ENCODE assay signal across 17 cellular contexts in the genomic region with DNA sequence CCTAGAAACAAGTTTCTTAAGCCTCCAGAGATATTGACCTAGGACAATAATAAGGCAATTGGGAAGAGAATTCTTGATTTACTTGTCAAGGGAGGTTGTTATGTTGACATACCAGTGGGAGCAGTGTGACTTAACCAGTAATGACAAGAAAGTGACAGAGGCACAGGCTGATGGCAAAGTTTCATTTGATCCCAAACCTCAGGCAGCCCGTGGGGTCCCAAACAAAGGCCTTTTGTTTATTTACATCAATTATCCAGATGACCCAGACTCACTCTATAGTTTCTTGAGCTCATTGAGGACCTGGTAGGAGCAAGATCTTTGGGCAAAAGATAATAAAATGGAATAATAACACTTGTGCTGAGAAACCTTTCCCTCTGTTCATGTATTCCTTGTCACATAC.
DNase-seq lines count a peak whose midpoint lies in the region; ATAC-seq lines count a peak whose summit lies in the region.
"Had no signal": no experiment of that assay in that cellular context is flagged by ENCODE, and none has a peak within 500 bp of the region (broad histone marks: within the 10 kb centered on the region; RNA-seq: fewer than 3 reads in every experiment).

No MANE protein-coding gene starts in this region.

- WGBS in mesendoderm (ENCODE audit: extremely low coverage, insufficient coverage, low lambda C conversion rate): no CpG with 5 or more reads among the region's 1 CpG
- no CpG with 5 or more reads among the region's 1 CpG for WGBS in neuronal stem cell (ENCODE audit: extremely low coverage in 2 of 2, insufficient read length in 2 of 2, insufficient replicate concordance in 1 of 2), 2 donors

- H3K79me2 ChIP-seq in mesendoderm (ENCODE audit: control insufficient read depth, insufficient read depth, low read length): no peaks in the 10 kb centered on the region

- H2BK5ac ChIP-seq in mesendoderm (ENCODE audit: low read length) (no peak overlapping the region), neuronal stem cell (ENCODE audit: low read length) (no peak overlapping the region)

- H3K36me3 ChIP-seq in mesendoderm (ENCODE audit: control insufficient read depth, insufficient read depth, low read length) (no peaks in the 10 kb centered on the region), neuronal stem cell (replicated peaks in 1 of 2; ENCODE audit: control insufficient read depth in 2 of 2, insufficient read depth in 2 of 2, low read length in 2 of 2) (no peaks in the 10 kb centered on the region)
- H3K36me3 ChIP-seq: BLaER1 treated with 17β-estradiol and CSF1 and Interleukin-3, amounts not matched to agents 10 nM and 100 nM had no signal

- H3K18ac ChIP-seq in mesendoderm (ENCODE audit: low read length) (no peak overlapping the region), neuronal stem cell (ENCODE audit: low read length) (no peak overlapping the region)

- H3K4me2 ChIP-seq in mesendoderm (ENCODE audit: low read length): no peak overlapping the region
- no peak overlapping the region for H3K4me2 ChIP-seq in neuronal stem cell (ENCODE audit: insufficient read depth, low read length, poor library complexity, severe bottlenecking)
- H3K4me2 ChIP-seq: A549; BLaER1 treated with 17β-estradiol and CSF1 and Interleukin-3, amounts not matched to agents 10 nM and 100 nM had no signal

- H2AFZ ChIP-seq in neuronal stem cell (ENCODE audit: low read length): no peak overlapping the region

- H3K4me1 ChIP-seq in mesendoderm (ENCODE audit: control insufficient read depth, low read depth, low read length) (no peaks in the 10 kb centered on the region), neuronal stem cell (ENCODE audit: control insufficient read depth in 2 of 2, insufficient read depth in 1 of 2, low read depth in 1 of 2, low read length in 2 of 2) (peaks cover 7 to 9% of the 10 kb centered on the region in 2 donors)
- H3K4me1 ChIP-seq: BLaER1 treated with 17β-estradiol and CSF1 and Interleukin-3, amounts not matched to agents 10 nM and 100 nM had no signal

- no peaks in the 10 kb centered on the region for H3K9me3 ChIP-seq in neuronal stem cell (replicated peaks in 1 of 2; ENCODE audit: control insufficient read depth in 2 of 2, insufficient read depth in 1 of 2, low read depth in 1 of 2, low read length in 2 of 2)
- H3K9me3 ChIP-seq: A549; BLaER1 treated with 17β-estradiol and CSF1 and Interleukin-3, amounts not matched to agents 10 nM and 100 nM; Caco-2 had no signal

- H3K27ac ChIP-seq in mesendoderm (ENCODE audit: low read depth, low read length) (no peak overlapping the region), neuronal stem cell (replicated peaks; ENCODE audit: low read length) (no peak overlapping the region)
- H3K27ac ChIP-seq: 22Rv1; A549; BLaER1 treated with 17β-estradiol and CSF1 and Interleukin-3, amounts not matched to agents 10 nM and 100 nM; C4-2B had no signal

- no peak overlapping the region for H4K5ac ChIP-seq in mesendoderm (ENCODE audit: low read length)

- no peak overlapping the region for H4K91ac ChIP-seq in neuronal stem cell (ENCODE audit: low read depth, low read length, poor library complexity)

- H2BK120ac ChIP-seq in mesendoderm (ENCODE audit: low read depth, low read length) (no peak overlapping the region), neuronal stem cell (ENCODE audit: low read depth, low read length) (no peak overlapping the region)

- no peak overlapping the region for H3K4me3 ChIP-seq in mesendoderm (ENCODE audit: low read length)
- no peak overlapping the region for H3K4me3 ChIP-seq in neuronal stem cell (ENCODE audit: low read length in 2 of 2)
- H3K4me3 ChIP-seq: A549; BLaER1 treated with 17β-estradiol and CSF1 and Interleukin-3, amounts not matched to agents 10 nM and 100 nM; GM12878 had no signal

- no peak overlapping the region for H2BK15ac ChIP-seq in mesendoderm (replicated peaks; ENCODE audit: low read depth)
- H2BK15ac ChIP-seq in neuronal stem cell (ENCODE audit: low read length): no peak overlapping the region

- H3K4ac ChIP-seq in mesendoderm (ENCODE audit: low read depth, low read length): no peak overlapping the region
- no peak overlapping the region for H3K4ac ChIP-seq in neuronal stem cell (ENCODE audit: low read length)

- H3K56ac ChIP-seq in mesendoderm (ENCODE audit: low read length): no peak overlapping the region

- H3K27me3 ChIP-seq in mesendoderm (ENCODE audit: insufficient read depth, low read length, poor library complexity): no peaks in the 10 kb centered on the region
- H3K27me3 ChIP-seq in neuronal stem cell (ENCODE audit: control insufficient read depth in 3 of 3, insufficient read depth in 3 of 3, low read depth in 1 of 3, low read length in 3 of 3): no peaks in the 10 kb centered on the region
- H3K27me3 ChIP-seq: BLaER1 treated with 17β-estradiol and CSF1 and Interleukin-3, amounts not matched to agents 10 nM and 100 nM had no signal

- H2AK5ac ChIP-seq in mesendoderm (ENCODE audit: low read length) (no peak overlapping the region), neuronal stem cell (ENCODE audit: low read depth, low read length) (no peak overlapping the region)

- DNase-seq in ELF-1 (ENCODE audit: low read depth, low spot score) (peak; percentile 59), mesendoderm (peak; percentile 39), neuronal stem cell (ENCODE audit: low spot score) (peak; percentile 37), retina (no peak)
- DNase-seq: AML-193; Caco-2; Calu3; CD4-positive, alpha-beta T cell; CD8-positive, alpha-beta T cell; DMS79 treated with DMSO at 0.1 percent for 48 hours; GDM1 had no signal

- no peak overlapping the region for H4K8ac ChIP-seq in mesendoderm (ENCODE audit: low read depth, low read length)
- no peak overlapping the region for H4K8ac ChIP-seq in neuronal stem cell (ENCODE audit: low read depth, low read length)

- no peak overlapping the region for H3K14ac ChIP-seq in neuronal stem cell (ENCODE audit: low read length)

- H3K79me1 ChIP-seq in mesendoderm (ENCODE audit: low read length) (no peaks in the 10 kb centered on the region), neuronal stem cell (ENCODE audit: low read depth, low read length) (no peaks in the 10 kb centered on the region)

- no peak overlapping the region for H2BK12ac ChIP-seq in neuronal stem cell (ENCODE audit: low read length)

- H3K23ac ChIP-seq in mesendoderm (ENCODE audit: low read length) (no peak overlapping the region), neuronal stem cell (ENCODE audit: low read depth, low read length, poor library complexity) (no peak overlapping the region)

- H3K9ac ChIP-seq in mesendoderm (ENCODE audit: low read length) (no peak overlapping the region), neuronal stem cell (ENCODE audit: low read depth, low read length, poor library complexity) (no peak overlapping the region)
- H3K9ac ChIP-seq: BLaER1 treated with 17β-estradiol and CSF1 and Interleukin-3, amounts not matched to agents 10 nM and 100 nM had no signal

- no peak for ATAC-seq in GM19035 (IDR thresholded peaks at IDR 0.05; ENCODE audit: unreplicated experiment)
- ATAC-seq: A549; CD8-positive, alpha-beta T cell; GM12878 had no signal
